In genomic region chr20:33733654-33734576, GRCh38 we compare ENCODE assay signal across 8 cellular contexts. TPM values are rescaled to one million over a fixed set of nuclear protein-coding genes. Genes with fewer than 3 reads are reported as not detected.
DNase-seq lines count a peak whose midpoint lies in the region; ATAC-seq and TF ChIP-seq lines count a peak whose summit lies in the region.

No MANE protein-coding gene starts in this region.

- H3K27ac ChIP-seq in Karpas-422 (ENCODE audit: low read length) = peak overlapping the region; percentile 95

- H3K79me2 ChIP-seq in Karpas-422 (ENCODE audit: low read length) = no peaks in the 10 kb centered on the region

- peaks cover 37% of the 10 kb centered on the region for H3K4me1 Mint-ChIP-seq in Calu3 (ENCODE audit: low read depth, unreplicated experiment)
- H3K4me1 Mint-ChIP-seq in activated naive CD8-positive, alpha-beta T cell treated with anti-CD3 and anti-CD28 coated beads, Interleukin-2, amount 50 U/mL, for 24 hours = peaks cover 30% of the 10 kb centered on the region

- H3K36me3 Mint-ChIP-seq in Calu3 (ENCODE audit: insufficient read depth, unreplicated experiment) = peaks cover 37% of the 10 kb centered on the region
- peaks cover 22% of the 10 kb centered on the region for H3K36me3 Mint-ChIP-seq in activated naive CD8-positive, alpha-beta T cell treated with anti-CD3 and anti-CD28 coated beads, Interleukin-2, amount 50 U/mL, for 24 hours (ENCODE audit: low read depth)

- peak overlapping the region; percentile 42 for H3K4me3 ChIP-seq in Karpas-422 (ENCODE audit: low read length)

- no peaks in the 10 kb centered on the region for H4K20me1 ChIP-seq in Karpas-422 (ENCODE audit: insufficient read depth, low read depth, low read length)

- H3K27me3 ChIP-seq in Karpas-422 (ENCODE audit: low read length) = no peaks in the 10 kb centered on the region

- H3K27ac Mint-ChIP-seq in Calu3 (ENCODE audit: unreplicated experiment) = peak overlapping the region; percentile 76
- peak overlapping the region; percentile 4 for H3K27ac Mint-ChIP-seq in activated naive CD8-positive, alpha-beta T cell treated with anti-CD3 and anti-CD28 coated beads, Interleukin-2, amount 50 U/mL, for 24 hours

- peak overlapping the region; percentile 78 for H3K4me3 Mint-ChIP-seq in Calu3 (ENCODE audit: low read depth, unreplicated experiment)
- H3K4me3 Mint-ChIP-seq in activated naive CD8-positive, alpha-beta T cell treated with anti-CD3 and anti-CD28 coated beads, Interleukin-2, amount 50 U/mL, for 24 hours = no peak overlapping the region

- no peaks in the 10 kb centered on the region for H3K27me3 Mint-ChIP-seq in Calu3 (ENCODE audit: unreplicated experiment)
- no peaks in the 10 kb centered on the region for H3K27me3 Mint-ChIP-seq in activated naive CD8-positive, alpha-beta T cell treated with anti-CD3 and anti-CD28 coated beads, Interleukin-2, amount 50 U/mL, for 24 hours

- H3K36me3 ChIP-seq in Karpas-422 (ENCODE audit: insufficient read depth, low read length) = no peaks in the 10 kb centered on the region; the same call in 1 of the 2 replicates

- H3K4me1 ChIP-seq in Karpas-422 (ENCODE audit: low read length) = peaks cover 31% of the 10 kb centered on the region

- peaks cover 12% of the 10 kb centered on the region for H3K9me3 Mint-ChIP-seq in Calu3 (ENCODE audit: low read depth, unreplicated experiment)
- peaks cover 14% of the 10 kb centered on the region for H3K9me3 Mint-ChIP-seq in activated naive CD8-positive, alpha-beta T cell treated with anti-CD3 and anti-CD28 coated beads, Interleukin-2, amount 50 U/mL, for 24 hours

- no TSS peak for BruUV-seq in Calu3 (replicated peaks; lab: Mats Ljungman, UMichigan)

- H2AFZ ChIP-seq in Karpas-422 (ENCODE audit: low read length) = no peak overlapping the region

- no peaks in the 10 kb centered on the region for H3K9me2 ChIP-seq in Karpas-422 (replicated peaks; ENCODE audit: insufficient read depth, low read length)

- DNase-seq in Calu3 (peak; percentile 80), Karpas-422 (peak; percentile 88), hepatic stellate cell (ENCODE audit: low spot score) (peak; percentile 75), smooth muscle cell of the brain vasculature (ENCODE audit: low read depth, low spot score) (peak; percentile 39), NCI-H2107 (lab: John Stamatoyannopoulos, UW) (no peak), NCI-H1930 (lab: John Stamatoyannopoulos, UW) (no peak), NCI-H774 (lab: John Stamatoyannopoulos, UW) (no peak)
- DNase-seq in activated naive CD8-positive, alpha-beta T cell treated with anti-CD3 and anti-CD28 coated beads, Interleukin-2, amount 50 U/mL, for 24 hours = no peak

- no peak for TF ChIP-seq CTCF in Calu3 (IDR thresholded peaks at IDR 0.05; ENCODE audit: unreplicated experiment)

- CTCF ChIA-PET in Calu3 (lab: Charles Lee) = interaction anchor here (0.7 to 1.8 kb wide), 7 partner anchors 10 to 336 kb away, joined by 3 to 13 read pairs (median 5); no protein-coding TSS in a partner anchor

- peaks cover 14% of the 10 kb centered on the region for H3K9me3 ChIP-seq in Karpas-422 (ENCODE audit: low read length)

- no peak for ATAC-seq in activated naive CD8-positive, alpha-beta T cell treated with anti-CD3 and anti-CD28 coated beads, Interleukin-2, amount 50 U/mL, for 24 hours

- intact Hi-C loops in Calu3 (cut with micrococcal nuclease; ENCODE audit: unreplicated experiment) = loop anchor here (2.0 to 5.0 kb wide), 4 partner anchors 45 to 183 kb away; partner anchors contain the start of gene ACTL10

- H3K4me2 ChIP-seq in Karpas-422 (ENCODE audit: low read depth, low read length, poor library complexity, severe bottlenecking) = peak overlapping the region; percentile 82

- H3K9ac ChIP-seq in Karpas-422 (ENCODE audit: low read length) = peak overlapping the region; percentile 75

RNA-seq across cellular contexts. Expression of gene ZNF341, which starts 2.1 kb away (rescaled TPM):
- total RNA-seq in Calu3 (2022) = 10.2 and 12.9 TPM in 2 replicates
- 3.0 and 4.9 TPM in 2 replicates for total RNA-seq in Karpas-422 (2014; rRNA removed; shearing (Covaris generic); ENCODE audit: low replicate concordance)

RNA-seq across cellular contexts. Expression of gene PXMP4, which starts 13.8 kb away (rescaled TPM):
- total RNA-seq in Calu3 (2022) = 18.7 and 20.3 TPM in 2 replicates
- 3.8 and 4.7 TPM in 2 replicates for total RNA-seq in Karpas-422 (2014; rRNA removed; shearing (Covaris generic); ENCODE audit: low replicate concordance)

RNA-seq across cellular contexts. Expression of gene E2F1, which starts 47.7 kb away (rescaled TPM):
- total RNA-seq in Calu3 (2022) = 56.9 and 62.3 TPM in 2 replicates
- total RNA-seq in Karpas-422 (2014; rRNA removed; shearing (Covaris generic); ENCODE audit: low replicate concordance) = 19.2 and 37.2 TPM in 2 replicates

RNA-seq across cellular contexts. Expression of gene NECAB3, which starts 59.7 kb away (rescaled TPM):
- total RNA-seq in Calu3 (2022) = 65.5 and 80.8 TPM in 2 replicates
- 38.2 and 89.2 TPM in 2 replicates for total RNA-seq in Karpas-422 (2014; rRNA removed; shearing (Covaris generic); ENCODE audit: low replicate concordance)

Comparison
In these comparisons a context has a peak if more than half of its experiments do, and no peak if none do; other contexts are left out.
1. DNase-seq: peak in Calu3 (single experiment), Karpas-422 (single experiment), hepatic stellate cell (single experiment) and smooth muscle cell of the brain vasculature (single experiment); none in activated naive CD8-positive, alpha-beta T cell treated with anti-CD3 and anti-CD28 coated beads, Interleukin-2, amount 50 U/mL, for 24 hours (single experiment), NCI-H2107 (single experiment), NCI-H1930 (0 of 2) and NCI-H774 (single experiment).